21 cellular contexts compared by ENCODE assay signal in genomic region chr1:84870591-84870990, GRCh38. TPM values are rescaled to one million over a fixed set of nuclear protein-coding genes. Genes with fewer than 3 reads are reported as not detected.
"Had no signal": no experiment of that assay in that cellular context is flagged by ENCODE, and none has a peak within 500 bp of the region (broad histone marks: within the 10 kb centered on the region; RNA-seq: fewer than 3 reads in every experiment).

No MANE protein-coding gene starts in this region.

- H3K27ac ChIP-seq: coronary artery, parathyroid adenoma, prostate gland, skin epidermis, thoracic aorta, transverse colon had no signal

- H3K4me3 ChIP-seq: coronary artery, prostate gland, skin epidermis, thoracic aorta, transverse colon had no signal

- ATAC-seq: sciatic nerve; stimulated activated naive B cell treated with anti-CD40 and anti-IgM and Interleukin-4, amounts not matched to agents 10 μg/mL and 1 μg/mL and 100 μg/mL, for 72 hours; stimulated activated naive CD8-positive, alpha-beta T cell treated with anti-CD3 and anti-CD28 coated beads, Interleukin-15, amount 100 ng/mL, for 72 hours had no signal

- DNase-seq: effector CD4-positive, alpha-beta T cell; endodermal cell; erythroblast; foreskin melanocyte; mesendoderm; naive B cell; stimulated activated CD4-positive, alpha-beta T cell treated with anti-CD3 and anti-CD28 coated beads, Interleukin-2, amount 100 ng/mL, for 24 hours; stimulated activated CD4-positive, alpha-beta T cell treated with anti-CD3 and anti-CD28 coated beads, Interleukin-4, amount 100 ng/mL, for 4 hours; stimulated activated naive B cell treated with anti-CD40 and anti-IgM and Interleukin-4, amounts not matched to agents 10 μg/mL and 1 μg/mL and 100 μg/mL, for 72 hours; stimulated activated naive CD8-positive, alpha-beta T cell treated with anti-CD3 and anti-CD28 coated beads, Interleukin-15, amount 100 ng/mL, for 72 hours; transverse colon had no signal

- H3K36me3 ChIP-seq: prostate gland, thoracic aorta, transverse colon had no signal

- H3K9me3 ChIP-seq: prostate gland, thoracic aorta, transverse colon had no signal

- H3K27me3 ChIP-seq: transverse colon had no signal

- H3K4me1 ChIP-seq: parathyroid adenoma, prostate gland, transverse colon had no signal

RNA-seq across cellular contexts. Expression of gene LPAR3, which starts 22.4 kb away (rescaled TPM):
- total RNA-seq: chondrocyte, endothelial cell of umbilical vein, lung microvascular endothelial cell had no signal
- polyA plus RNA-seq: endothelial cell of umbilical vein, liver had no signal
